ENCODE assay signal across 30 cellular contexts in genomic region chr15:73524919-73525318, GRCh38.
A peak's percentile ranks its signal among the peaks of the same experiment; 100 is the strongest.
DNase-seq lines count a peak whose midpoint lies in the region; ATAC-seq, FAIRE-seq and TF ChIP-seq lines count a peak whose summit lies in the region.
"Had no signal": no experiment of that assay in that cellular context is flagged by ENCODE, and none has a peak within 500 bp of the region (broad histone marks: within the 10 kb centered on the region; RNA-seq: fewer than 3 reads in every experiment).

No MANE protein-coding gene starts in this region.

- H3K9me3 ChIP-seq in HepG2 (ENCODE audit: low read length) (no peaks in the 10 kb centered on the region), liver (ENCODE audit: control insufficient read depth in 4 of 4, low read length in 3 of 4) (no peaks in the 10 kb centered on the region)
- H3K9me3 ChIP-seq: A549, BE2C, BLaER1, Caco-2 had no signal

- in situ Hi-C loops in HepG2 (cut with HindIII; ENCODE audit: extremely low pct_ligation_motif_present, low pct_unique_long_range_greater_than_20kb): no loop called here

- no peaks in the 10 kb centered on the region for H4K20me1 ChIP-seq in HepG2 (ENCODE audit: insufficient read depth, low read length)
- H4K20me1 ChIP-seq: BLaER1; BLaER1 treated with 17β-estradiol and CSF1 and Interleukin-3, amounts not matched to agents 10 nM and 100 nM had no signal

- H3K27me3 ChIP-seq in HepG2 (ENCODE audit: control insufficient read depth in 1 of 2, insufficient read depth in 2 of 2, low read length in 2 of 2): no peaks in the 10 kb centered on the region
- no peaks in the 10 kb centered on the region for H3K27me3 ChIP-seq in liver (ENCODE audit: control insufficient read depth in 4 of 4, insufficient read depth in 4 of 4, low read length in 3 of 4)
- H3K27me3 ChIP-seq: BLaER1; BLaER1 treated with 17β-estradiol and CSF1 and Interleukin-3, amounts not matched to agents 10 nM and 100 nM had no signal

- BruUV-seq in HepG2 (replicated peaks; lab: Mats Ljungman, UMichigan): no TSS peak

- H3K36me3 ChIP-seq in HepG2 (replicated peaks in 1 of 2; ENCODE audit: control insufficient read depth in 1 of 2, insufficient read depth in 2 of 2, low read length in 2 of 2) (no peaks in the 10 kb centered on the region), liver (ENCODE audit: control insufficient read depth in 4 of 4, insufficient read depth in 3 of 4, low read depth in 1 of 4, low read length in 3 of 4) (no peaks in the 10 kb centered on the region)
- H3K36me3 ChIP-seq: BE2C; BLaER1; BLaER1 treated with 17β-estradiol and CSF1 and Interleukin-3, amounts not matched to agents 10 nM and 100 nM had no signal

- no peak for TF ChIP-seq CTCF in HepG2 (CRISPR knock-in tag; IDR thresholded peaks at IDR 0.05)
- no peak for TF ChIP-seq CTCF in liver (IDR thresholded peaks at IDR 0.05; ENCODE audit: low read depth, low read length, missing input control)

- no peak for FAIRE-seq in HepG2 (lab: Jason Lieb, UNC)
- FAIRE-seq: D721Med had no signal

- TF ChIP-seq EP300 in HepG2 (IDR thresholded peaks at IDR 0.05; ENCODE audit: low read depth in 2 of 2, low read length in 2 of 2): no peak
- no peak for TF ChIP-seq EP300 in HepG2 (CRISPR knock-in tag; IDR thresholded peaks at IDR 0.05; ENCODE audit: borderline replicate concordance)

- H2AFZ ChIP-seq in HepG2 (ENCODE audit: low read length): no peak overlapping the region

- intact Hi-C loops in HepG2 (cut with micrococcal nuclease; ENCODE audit: unreplicated experiment): no loop called here

- peak; percentile 17 for DNase-seq in HepG2 (ENCODE audit: low spot score)
- DNase-seq in DMS153 treated with DMSO at 0.1 percent for 48 hours (lab: John Stamatoyannopoulos, UW; ENCODE audit: unreplicated experiment): no peak
- no peak for DNase-seq in NCI-H146 (lab: John Stamatoyannopoulos, UW)
- DNase-seq: 8988T; ACHN; AML-193; BE2C; C1 segment of cervical spinal cord; Caco-2; Calu3; CD4-positive, alpha-beta memory T cell; CD4-positive, alpha-beta T cell; CD4-positive, CD25-positive, alpha-beta regulatory T cell; CD8-positive, alpha-beta memory T cell; CD8-positive, alpha-beta T cell; COR-L47; DMS 273 treated with DMSO at 0.1 percent for 48 hours; DMS153; DMS53; DMS79; DMS79 treated with DMSO at 0.1 percent for 48 hours; DND-41; EL had no signal

- no peaks in the 10 kb centered on the region for H3K79me2 ChIP-seq in HepG2 (ENCODE audit: insufficient read depth, low read length)

- CTCF ChIA-PET in HepG2 (lab: Yijun Ruan, JAX; ENCODE audit: low intra/inter-chr PET ratio, low total read pairs): no interaction called here

- H3K4me2 ChIP-seq in HepG2 (ENCODE audit: low read depth, low read length): no peak overlapping the region
- H3K4me2 ChIP-seq: A549; BLaER1; BLaER1 treated with 17β-estradiol and CSF1 and Interleukin-3, amounts not matched to agents 10 nM and 100 nM had no signal

- peak; percentile 24; the same call in 1 of the 3 replicates for ATAC-seq in HepG2
- ATAC-seq: A549; CD8-positive, alpha-beta T cell had no signal

- H3K4me3 ChIP-seq in HepG2 (replicated peaks in 1 of 3; ENCODE audit: insufficient read depth in 1 of 3, low read depth in 2 of 3, low read length in 3 of 3) (no peak overlapping the region), liver (ENCODE audit: low read depth in 1 of 3, low read length in 3 of 3) (no peak overlapping the region)
- H3K4me3 ChIP-seq: A549; BLaER1; BLaER1 treated with 17β-estradiol and CSF1 and Interleukin-3, amounts not matched to agents 10 nM and 100 nM had no signal

- no peak for TF ChIP-seq POLR2A in HepG2 (IDR thresholded peaks at IDR 0.05; ENCODE audit: insufficient read depth in 1 of 2, low read depth in 2 of 2, low read length in 2 of 2)

- TF ChIP-seq RAD21 in HepG2 (CRISPR knock-in tag; IDR thresholded peaks at IDR 0.05) (no peak), liver (IDR thresholded peaks at IDR 0.05) (no peak)

- no peak overlapping the region for H3K27ac ChIP-seq in HepG2 (ENCODE audit: extremely low read length, insufficient read depth, low read length)
- no peak overlapping the region for H3K27ac ChIP-seq in liver (ENCODE audit: low read depth in 1 of 2, low read length in 2 of 2)
- H3K27ac ChIP-seq: 22Rv1; A549; BLaER1; BLaER1 treated with 17β-estradiol and CSF1 and Interleukin-3, amounts not matched to agents 10 nM and 100 nM; C4-2B had no signal

- POLR2A ChIA-PET in HepG2 (lab: Yijun Ruan, JAX): no interaction called here

- no peak overlapping the region for H3K9ac ChIP-seq in HepG2 (ENCODE audit: insufficient read depth, low read depth, low read length)
- no peak overlapping the region for H3K9ac ChIP-seq in liver (ENCODE audit: low read depth in 1 of 2, low read length in 2 of 2)
- H3K9ac ChIP-seq: BLaER1; BLaER1 treated with 17β-estradiol and CSF1 and Interleukin-3, amounts not matched to agents 10 nM and 100 nM had no signal

- H3K4me1 ChIP-seq in HepG2 (ENCODE audit: insufficient read depth, low read length) (no peaks in the 10 kb centered on the region), liver (ENCODE audit: control insufficient read depth in 4 of 4, insufficient read depth in 4 of 4, low read length in 3 of 4) (no peaks in the 10 kb centered on the region)
- H3K4me1 ChIP-seq: A549, BE2C, BLaER1, Caco-2 had no signal

- 0% methylated on average over 1 of the region's 1 CpG for WGBS in HepG2 (ENCODE audit: low lambda C conversion rate)
- WGBS in liver: 92% methylated on average over 1 of the region's 1 CpG

TF ChIP-seq in HepG2, 621 proteins besides CTCF, POLR2A, EP300 and RAD21:
- peak; percentile 69 for TF ChIP-seq HNF4A (CRISPR knock-in tag; IDR thresholded peaks at IDR 0.05)
- TF ChIP-seq FOXA1 (IDR thresholded peaks at IDR 0.05): no peak
- 0 out of 2 replicates have a peak, but pooled peaks have one; percentile 23 for TF ChIP-seq FOXA1 (CRISPR knock-in tag; IDR thresholded peaks at IDR 0.05)
- TF ChIP-seq ZNF724P (CRISPR knock-in tag; IDR thresholded peaks at IDR 0.05; ENCODE audit: borderline replicate concordance): no peak
- no peak for TF ChIP-seq KDM1A (CRISPR knock-in tag; IDR thresholded peaks at IDR 0.05)
- TF ChIP-seq KMT2A (CRISPR knock-in tag; IDR thresholded peaks at IDR 0.05): no peak
- no peak for TF ChIP-seq ZFX (CRISPR knock-in tag; IDR thresholded peaks at IDR 0.05; ENCODE audit: low read depth)
- TF ChIP-seq PITX1 (CRISPR knock-in tag; IDR thresholded peaks at IDR 0.05): no peak
- TF ChIP-seq HNF4G (IDR thresholded peaks at IDR 0.05; ENCODE audit: borderline replicate concordance, low read depth, low read length): peak; percentile 50; the same call in 1 of the 2 replicates
- TF ChIP-seq HNF4G (CRISPR knock-in tag; IDR thresholded peaks at IDR 0.05; ENCODE audit: borderline replicate concordance, low read depth): no peak
TF ChIP-seq in HepG2: peak in this region for 3.

TF ChIP-seq in liver, 16 proteins besides CTCF, POLR2A, EP300 and RAD21:
- TF ChIP-seq TAF1 (conservative IDR thresholded peaks at IDR 0.05) (no peak), HNF4A (conservative IDR thresholded peaks at IDR 0.05) (peak; percentile 30 to 62)
